Comparison of ENCODE assay signal across 1 cellular context in the genomic region with DNA sequence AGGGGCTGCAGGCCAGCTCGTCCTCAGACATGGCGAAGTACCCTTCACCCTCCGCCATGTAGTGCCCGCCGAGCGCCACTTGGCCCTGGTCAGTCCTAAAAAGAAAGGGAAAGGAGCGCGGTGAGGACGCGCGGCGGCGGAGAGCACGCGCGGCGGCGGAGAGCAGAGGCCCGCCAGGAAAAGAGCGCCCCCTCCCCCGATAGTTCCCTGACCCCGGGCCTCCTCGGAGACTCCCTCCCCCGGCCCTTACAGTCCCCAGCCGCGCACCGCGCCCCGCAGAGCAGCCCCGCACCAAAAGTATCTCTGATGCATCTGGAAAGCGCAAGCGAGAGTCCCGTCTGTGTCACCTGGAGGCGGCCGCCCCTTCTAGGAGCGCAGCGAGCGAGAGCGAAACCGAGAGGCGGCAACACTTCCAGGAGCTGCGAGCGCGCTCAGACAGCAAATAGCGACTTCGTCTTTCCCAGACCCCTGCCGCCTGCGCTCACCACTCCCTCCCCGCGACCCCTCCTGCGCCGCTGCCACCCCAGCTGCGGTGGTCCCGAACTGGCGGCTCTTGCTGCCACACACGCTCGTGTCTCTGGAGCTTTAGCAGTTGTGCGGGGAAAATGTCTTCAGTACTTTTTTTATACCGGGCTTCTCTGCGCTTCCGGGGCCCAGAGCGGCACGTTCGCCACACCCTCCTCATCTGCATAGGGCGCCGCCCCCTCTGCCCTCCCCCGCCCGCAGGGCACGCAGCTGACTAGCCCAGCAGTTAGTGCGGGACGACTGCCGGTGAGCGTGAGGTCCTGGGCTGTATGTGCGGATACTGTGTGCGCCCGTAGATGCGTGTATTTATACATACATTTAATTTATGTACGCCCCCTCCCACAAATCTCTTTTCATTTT.
TF ChIP-seq lines count a peak whose summit lies in the region.

A gene (minus strand): TSS at position 598 of the 885 bp plus-strand sequence. CDS start 540 bp downstream, at position 58.

TF ChIP-seq in H1, 55 proteins besides CTCF, POLR2A, EP300 and RAD21 (continued from another document):
- TF ChIP-seq KDM4A (IDR thresholded peaks at IDR 0.05; ENCODE audit: low read depth, low read length, severe bottlenecking) = peak; percentile 96
- no peak for TF ChIP-seq JUND (IDR thresholded peaks at IDR 0.05; ENCODE audit: low read length)
- TF ChIP-seq SRF (IDR thresholded peaks at IDR 0.05; ENCODE audit: low read depth, low read length) = no peak
- TF ChIP-seq PHF8 (conservative IDR thresholded peaks at IDR 0.05; ENCODE audit: low read depth, low read length) = 0 out of 2 replicates have a peak, but pooled peaks have one; percentile 29
- no peak for TF ChIP-seq KDM5A (IDR thresholded peaks at IDR 0.05; ENCODE audit: low read length)
- TF ChIP-seq, protein P1, sequence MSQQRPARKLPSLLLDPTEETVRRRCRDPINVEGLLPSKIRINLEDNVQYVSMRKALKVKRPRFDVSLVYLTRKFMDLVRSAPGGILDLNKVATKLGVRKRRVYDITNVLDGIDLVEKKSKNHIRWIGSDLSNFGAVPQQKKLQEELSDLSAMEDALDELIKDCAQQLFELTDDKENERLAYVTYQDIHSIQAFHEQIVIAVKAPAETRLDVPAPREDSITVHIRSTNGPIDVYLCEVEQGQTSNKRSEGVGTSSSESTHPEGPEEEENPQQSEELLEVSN (IDR thresholded peaks at IDR 0.05) = peak; percentile 46; the same call in 1 of the 2 replicates
- TF ChIP-seq TBP (IDR thresholded peaks at IDR 0.05; ENCODE audit: low read depth, low read length) = peak; percentile 37; the same call in 1 of the 2 replicates
- no peak for TF ChIP-seq TEAD4 (IDR thresholded peaks at IDR 0.05; ENCODE audit: low read depth, low read length)
- peak; percentile 23 for TF ChIP-seq NANOG (IDR thresholded peaks at IDR 0.05; ENCODE audit: insufficient read depth, low read depth, low read length, poor library complexity, severe bottlenecking)
- TF ChIP-seq TCF12 (IDR thresholded peaks at IDR 0.05; ENCODE audit: low read depth, low read length) = no peak
- peak; percentile 11 for TF ChIP-seq CTBP2 (IDR thresholded peaks at IDR 0.05; ENCODE audit: borderline replicate concordance, insufficient read depth, insufficient read length, low read length)
- no peak for TF ChIP-seq CHD2 (IDR thresholded peaks at IDR 0.05; ENCODE audit: low read length)
- TF ChIP-seq, protein P2, sequence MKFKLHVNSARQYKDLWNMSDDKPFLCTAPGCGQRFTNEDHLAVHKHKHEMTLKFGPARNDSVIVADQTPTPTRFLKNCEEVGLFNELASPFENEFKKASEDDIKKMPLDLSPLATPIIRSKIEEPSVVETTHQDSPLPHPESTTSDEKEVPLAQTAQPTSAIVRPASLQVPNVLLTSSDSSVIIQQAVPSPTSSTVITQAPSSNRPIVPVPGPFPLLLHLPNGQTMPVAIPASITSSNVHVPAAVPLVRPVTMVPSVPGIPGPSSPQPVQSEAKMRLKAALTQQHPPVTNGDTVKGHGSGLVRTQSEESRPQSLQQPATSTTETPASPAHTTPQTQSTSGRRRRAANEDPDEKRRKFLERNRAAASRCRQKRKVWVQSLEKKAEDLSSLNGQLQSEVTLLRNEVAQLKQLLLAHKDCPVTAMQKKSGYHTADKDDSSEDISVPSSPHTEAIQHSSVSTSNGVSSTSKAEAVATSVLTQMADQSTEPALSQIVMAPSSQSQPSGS (IDR thresholded peaks at IDR 0.05; ENCODE audit: low read length) = no peak
- TF ChIP-seq YY1 (IDR thresholded peaks at IDR 0.05; ENCODE audit: low read depth, low read length) = 0 out of 2 replicates have a peak, but pooled peaks have one; percentile 6
- no peak for TF ChIP-seq CBX8 (IDR thresholded peaks at IDR 0.05; ENCODE audit: borderline replicate concordance, low read depth, low read length)
- TF ChIP-seq, protein P3, sequence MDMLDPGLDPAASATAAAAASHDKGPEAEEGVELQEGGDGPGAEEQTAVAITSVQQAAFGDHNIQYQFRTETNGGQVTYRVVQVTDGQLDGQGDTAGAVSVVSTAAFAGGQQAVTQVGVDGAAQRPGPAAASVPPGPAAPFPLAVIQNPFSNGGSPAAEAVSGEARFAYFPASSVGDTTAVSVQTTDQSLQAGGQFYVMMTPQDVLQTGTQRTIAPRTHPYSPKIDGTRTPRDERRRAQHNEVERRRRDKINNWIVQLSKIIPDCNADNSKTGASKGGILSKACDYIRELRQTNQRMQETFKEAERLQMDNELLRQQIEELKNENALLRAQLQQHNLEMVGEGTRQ (IDR thresholded peaks at IDR 0.05; ENCODE audit: low read length) = no peak
- TF ChIP-seq ZNF274 (IDR thresholded peaks at IDR 0.05; ENCODE audit: borderline replicate concordance, extremely low read depth, low read length) = no peak
- TF ChIP-seq, protein P4, sequence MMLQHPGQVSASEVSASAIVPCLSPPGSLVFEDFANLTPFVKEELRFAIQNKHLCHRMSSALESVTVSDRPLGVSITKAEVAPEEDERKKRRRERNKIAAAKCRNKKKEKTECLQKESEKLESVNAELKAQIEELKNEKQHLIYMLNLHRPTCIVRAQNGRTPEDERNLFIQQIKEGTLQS (IDR thresholded peaks at IDR 0.05; ENCODE audit: insufficient read depth, low read depth, low read length) = no peak
- peak; percentile 35 for TF ChIP-seq POLR2AphosphoS5 (IDR thresholded peaks at IDR 0.05; ENCODE audit: low read depth, low read length)
- no peak for TF ChIP-seq HDAC6 (IDR thresholded peaks at IDR 0.05; ENCODE audit: low read depth, low read length)
- TF ChIP-seq EGR1 (IDR thresholded peaks at IDR 0.05; ENCODE audit: borderline replicate concordance, low read depth, low read length) = peak; percentile 56; the same call in 1 of the 2 replicates
- peak; percentile 65 for TF ChIP-seq TAF1 (IDR thresholded peaks at IDR 0.05; ENCODE audit: low read depth, low read length)
